10 cellular contexts compared by ENCODE assay signal in genomic region chr19:1155352-1156304, GRCh38. TPM values are rescaled to one million over a fixed set of nuclear protein-coding genes. Genes with fewer than 3 reads are reported as not detected.
DNase-seq lines count a peak whose midpoint lies in the region; ATAC-seq and TF ChIP-seq lines count a peak whose summit lies in the region.
"Had no signal": no experiment of that assay in that cellular context is flagged by ENCODE, and none has a peak within 500 bp of the region (broad histone marks: within the 10 kb centered on the region; RNA-seq: fewer than 3 reads in every experiment).

No MANE protein-coding gene starts in this region.

- WGBS in transverse colon (ENCODE audit: low coverage in 1 of 2), 2 donors: 60 to 79% methylated on average over 1 to 16 of the region's 29 CpGs

- no peak for TF ChIP-seq EP300 in transverse colon (IDR thresholded peaks at IDR 0.05; ENCODE audit: low read depth)

- DNase-seq in adipocyte (ENCODE audit: low read depth) (no peak), fibroblast of pulmonary artery (ENCODE audit: low read depth) (peak; percentile 42), transverse colon (no peak), endothelial cell (ENCODE audit: low spot score) (no peak)
- no peak for DNase-seq in naive thymus-derived CD4-positive, alpha-beta T cell
- DNase-seq: NCI-H345; stimulated activated naive CD8-positive, alpha-beta T cell treated with anti-CD3 and anti-CD28 coated beads, Interleukin-15, amount 100 ng/mL, for 72 hours had no signal

- no peaks in the 10 kb centered on the region for H3K9me3 ChIP-seq in adipocyte (ENCODE audit: control insufficient read depth, low read length)
- no peaks in the 10 kb centered on the region for H3K9me3 ChIP-seq in naive thymus-derived CD4-positive, alpha-beta T cell (ENCODE audit: control insufficient read depth in 2 of 3, low read length in 3 of 3)
- H3K9me3 ChIP-seq in transverse colon: no peaks in the 10 kb centered on the region

- ATAC-seq in naive thymus-derived CD4-positive, alpha-beta T cell: peak; percentile 12
- no peak for ATAC-seq in HG03039 (IDR thresholded peaks at IDR 0.05; ENCODE audit: unreplicated experiment)
- no peak for ATAC-seq in HG02938 (IDR thresholded peaks at IDR 0.05; ENCODE audit: unreplicated experiment)
- ATAC-seq in GM21717 (IDR thresholded peaks at IDR 0.05; ENCODE audit: unreplicated experiment): no peak

- peaks cover 0 to 3% (median 0%) of the 10 kb centered on the region in 7 donors for H3K4me1 Mint-ChIP-seq in naive thymus-derived CD4-positive, alpha-beta T cell
- no peaks in the 10 kb centered on the region for H3K4me1 Mint-ChIP-seq in endothelial cell (ENCODE audit: unreplicated experiment)
- H3K4me1 Mint-ChIP-seq: stimulated activated naive CD8-positive, alpha-beta T cell treated with anti-CD3 and anti-CD28 coated beads, Interleukin-15, amount 100 ng/mL, for 72 hours had no signal

- no peaks in the 10 kb centered on the region for H3K9me3 Mint-ChIP-seq in naive thymus-derived CD4-positive, alpha-beta T cell
- H3K9me3 Mint-ChIP-seq in endothelial cell (ENCODE audit: unreplicated experiment): no peaks in the 10 kb centered on the region
- H3K9me3 Mint-ChIP-seq: stimulated activated naive CD8-positive, alpha-beta T cell treated with anti-CD3 and anti-CD28 coated beads, Interleukin-15, amount 100 ng/mL, for 72 hours had no signal

- no peak overlapping the region for H3K4me3 Mint-ChIP-seq in naive thymus-derived CD4-positive, alpha-beta T cell
- no peak overlapping the region for H3K4me3 Mint-ChIP-seq in endothelial cell (ENCODE audit: unreplicated experiment)
- H3K4me3 Mint-ChIP-seq: stimulated activated naive CD8-positive, alpha-beta T cell treated with anti-CD3 and anti-CD28 coated beads, Interleukin-15, amount 100 ng/mL, for 72 hours had no signal

- no peaks in the 10 kb centered on the region for H3K27me3 Mint-ChIP-seq in naive thymus-derived CD4-positive, alpha-beta T cell
- peaks cover 2% of the 10 kb centered on the region for H3K27me3 Mint-ChIP-seq in endothelial cell (ENCODE audit: unreplicated experiment)
- H3K27me3 Mint-ChIP-seq: stimulated activated naive CD8-positive, alpha-beta T cell treated with anti-CD3 and anti-CD28 coated beads, Interleukin-15, amount 100 ng/mL, for 72 hours had no signal

- H3K4me1 ChIP-seq in adipocyte (ENCODE audit: control insufficient read depth, insufficient read depth, low read length) (peaks cover 50% of the 10 kb centered on the region), transverse colon (peaks cover 17 to 22% (median 20%) of the 10 kb centered on the region in 4 donors)
- no peaks in the 10 kb centered on the region for H3K4me1 ChIP-seq in naive thymus-derived CD4-positive, alpha-beta T cell (ENCODE audit: control insufficient read depth in 2 of 2, insufficient read depth in 2 of 2, low read length in 2 of 2)

- POLR2A ChIA-PET in naive thymus-derived CD4-positive, alpha-beta T cell (lab: Charles Lee): interaction anchor here (0.7 to 1.2 kb wide), 3 partner anchors 14 to 22 kb away, joined by 3 read pairs; partner anchors contain the start of gene SBNO2

- TF ChIP-seq CTCF in fibroblast of pulmonary artery (IDR thresholded peaks at IDR 0.05; ENCODE audit: low read length, missing control alignments) (no peak), transverse colon (IDR thresholded peaks at IDR 0.05) (no peak), endothelial cell (IDR thresholded peaks at IDR 0.05; ENCODE audit: unreplicated experiment) (no peak)

- peak overlapping the region; percentile 90 for H3K9ac ChIP-seq in adipocyte (ENCODE audit: low read length)

- no peak for TF ChIP-seq POLR2A in transverse colon (IDR thresholded peaks at IDR 0.05)

- H3K4me3 ChIP-seq in adipocyte (ENCODE audit: low read length) (peak overlapping the region; percentile 77), fibroblast of pulmonary artery (replicated peaks; ENCODE audit: low read depth, low read length) (peak overlapping the region; percentile 10), transverse colon (peak overlapping the region in 1 of 4 donors; percentile 8)
- no peak overlapping the region for H3K4me3 ChIP-seq in naive thymus-derived CD4-positive, alpha-beta T cell (ENCODE audit: low read length)

- peaks cover 31% of the 10 kb centered on the region for H3K36me3 ChIP-seq in adipocyte (ENCODE audit: control insufficient read depth, insufficient read depth, low read length, severe bottlenecking)
- H3K36me3 ChIP-seq in naive thymus-derived CD4-positive, alpha-beta T cell (ENCODE audit: control insufficient read depth in 2 of 3, insufficient read depth in 3 of 3, low read length in 3 of 3): peaks cover 0 to 48% (median 5%) of the 10 kb centered on the region in 3 experiments
- peaks cover 0 to 10% (median 2%) of the 10 kb centered on the region in 4 donors for H3K36me3 ChIP-seq in transverse colon

- H3K27me3 ChIP-seq in adipocyte (replicated peaks; ENCODE audit: control insufficient read depth, insufficient read depth, low read length) (no peaks in the 10 kb centered on the region), transverse colon (no peaks in the 10 kb centered on the region)
- H3K27me3 ChIP-seq in naive thymus-derived CD4-positive, alpha-beta T cell (ENCODE audit: control insufficient read depth in 2 of 2, insufficient read depth in 2 of 2, low read length in 2 of 2): no peaks in the 10 kb centered on the region

- peaks cover 0 to 8% (median 0%) of the 10 kb centered on the region in 5 donors for H3K36me3 Mint-ChIP-seq in naive thymus-derived CD4-positive, alpha-beta T cell
- no peaks in the 10 kb centered on the region for H3K36me3 Mint-ChIP-seq in endothelial cell (ENCODE audit: low read depth, unreplicated experiment)

- H3K27ac Mint-ChIP-seq in naive thymus-derived CD4-positive, alpha-beta T cell: peak overlapping the region in 1 of 9 donors; percentile 56
- no peak overlapping the region for H3K27ac Mint-ChIP-seq in endothelial cell (ENCODE audit: unreplicated experiment)
- H3K27ac Mint-ChIP-seq: stimulated activated naive CD8-positive, alpha-beta T cell treated with anti-CD3 and anti-CD28 coated beads, Interleukin-15, amount 100 ng/mL, for 72 hours had no signal

- in situ Hi-C loops in transverse colon (cut with MboI; ENCODE audit: low pct_ligation_motif_present in 1 of 4, low pct_unique_long_range_greater_than_20kb in 1 of 4, low sequenced_read_pairs in 3 of 4): no loop called here

- H3K27ac ChIP-seq in naive thymus-derived CD4-positive, alpha-beta T cell (ENCODE audit: low read depth, low read length): no peak overlapping the region
- H3K27ac ChIP-seq in transverse colon: peak overlapping the region; percentile 82 to 90 (median 85)

- intact Hi-C loops in naive thymus-derived CD4-positive, alpha-beta T cell (cut with micrococcal nuclease): no loop called here
- intact Hi-C loops in transverse colon (cut with DNase I; ENCODE audit: low total_unique reads): no loop called here

- CTCF ChIA-PET in naive thymus-derived CD4-positive, alpha-beta T cell (lab: Charles Lee): interaction anchor here (0.6 kb wide), 1 partner anchor 27 kb away, joined by 3 read pairs; no protein-coding TSS in a partner anchor

RNA-seq across cellular contexts. Expression of gene SBNO2, which starts 18.4 kb away (rescaled TPM):
- 100 to 1,000 TPM in 3 of 5 experiments, 10 to 100 TPM in 2; 88.6 to 137 (median 104) TPM for total RNA-seq in naive thymus-derived CD4-positive, alpha-beta T cell
- polyA plus RNA-seq in naive thymus-derived CD4-positive, alpha-beta T cell: 1 to 10 TPM; 1.7 to 2.6 TPM
- total RNA-seq in transverse colon (100 to 1,000 TPM in 1 of 4 donors, 10 to 100 TPM in 3; 34.5 to 142 (median 48.3) TPM), endothelial cell (ENCODE audit: unreplicated experiment) (46.4 TPM)

RNA-seq across cellular contexts. Expression of gene STK11, which starts 50.0 kb away (rescaled TPM):
- total RNA-seq in naive thymus-derived CD4-positive, alpha-beta T cell: 10 to 100 TPM; 67.7 to 91.3 (median 71.6) TPM
- polyA plus RNA-seq in naive thymus-derived CD4-positive, alpha-beta T cell: 10 to 100 TPM; 13.9 to 28.9 TPM
- total RNA-seq in transverse colon: 100 to 1,000 TPM in 3 of 4 donors, 10 to 100 TPM in 1; 93.7 to 152 (median 103) TPM
- total RNA-seq in endothelial cell (ENCODE audit: unreplicated experiment): 63.9 TPM

RNA-seq across cellular contexts. Expression of gene GPX4, which starts 51.8 kb away (rescaled TPM):
- total RNA-seq in naive thymus-derived CD4-positive, alpha-beta T cell: 100 to 1,000 TPM; 122 to 235 (median 194) TPM
- 100 to 1,000 TPM; 417 to 522 TPM for polyA plus RNA-seq in naive thymus-derived CD4-positive, alpha-beta T cell
- 100 to 1,000 TPM; 115 to 426 (median 261) TPM for total RNA-seq in transverse colon
- 330 TPM for total RNA-seq in endothelial cell (ENCODE audit: unreplicated experiment)
